1 cellular context compared by ENCODE assay signal in the genomic region with DNA sequence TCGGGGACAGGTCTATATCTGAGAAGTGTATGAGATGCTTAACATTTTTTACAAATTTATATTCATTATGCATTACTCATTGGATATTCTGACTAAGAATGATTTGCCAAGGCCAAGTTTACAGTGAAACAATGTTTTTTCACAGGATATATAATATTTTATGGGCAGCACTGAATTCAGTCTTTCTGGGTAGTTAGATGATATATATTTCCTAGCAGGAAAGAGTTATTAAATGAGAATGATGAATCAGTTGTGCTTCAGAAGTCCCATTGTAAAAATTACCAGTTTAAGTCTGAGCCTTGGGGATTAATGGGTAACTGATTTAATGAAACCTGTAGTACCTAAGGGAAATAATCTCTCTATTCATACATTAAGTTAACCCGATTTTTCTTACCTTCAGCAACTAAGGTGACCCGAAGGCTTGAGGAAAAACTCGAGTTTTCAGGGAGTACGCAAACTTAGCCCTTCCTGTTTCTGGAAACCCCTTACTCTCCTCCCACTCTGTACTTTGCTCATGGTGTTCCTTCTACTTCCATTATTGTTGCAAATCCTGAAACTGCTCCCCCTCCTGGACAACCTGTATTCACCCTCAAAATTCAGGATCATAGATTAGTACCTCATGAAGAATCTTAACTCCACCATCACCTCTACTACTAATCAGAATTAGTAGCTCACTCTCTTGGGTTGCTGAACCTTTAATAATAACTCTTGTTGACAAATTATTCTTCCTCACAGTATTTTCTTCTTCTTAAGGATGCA.
TF ChIP-seq lines count a peak whose summit lies in the region.

No MANE protein-coding gene starts in this region.

TF ChIP-seq in HepG2, 621 proteins besides CTCF, POLR2A, EP300 and RAD21 (continued from another document):
- TF ChIP-seq, protein P1, sequence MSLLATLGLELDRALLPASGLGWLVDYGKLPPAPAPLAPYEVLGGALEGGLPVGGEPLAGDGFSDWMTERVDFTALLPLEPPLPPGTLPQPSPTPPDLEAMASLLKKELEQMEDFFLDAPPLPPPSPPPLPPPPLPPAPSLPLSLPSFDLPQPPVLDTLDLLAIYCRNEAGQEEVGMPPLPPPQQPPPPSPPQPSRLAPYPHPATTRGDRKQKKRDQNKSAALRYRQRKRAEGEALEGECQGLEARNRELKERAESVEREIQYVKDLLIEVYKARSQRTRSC (CRISPR knock-in tag; IDR thresholded peaks at IDR 0.05; ENCODE audit: low read depth), result no peak
- TF ChIP-seq KLF13 (CRISPR knock-in tag; IDR thresholded peaks at IDR 0.05), result no peak
- TF ChIP-seq ZXDC (CRISPR knock-in tag; IDR thresholded peaks at IDR 0.05), result no peak
- no peak for TF ChIP-seq KDM5A (IDR thresholded peaks at IDR 0.05; ENCODE audit: borderline replicate concordance, low read length)
- no peak for TF ChIP-seq ATAD3A (CRISPR knock-in tag; IDR thresholded peaks at IDR 0.05)
- no peak for TF ChIP-seq ZNF563 (CRISPR knock-in tag; IDR thresholded peaks at IDR 0.05)
